15 cellular contexts compared by ENCODE assay signal in genomic region chr1:100457683-100458082, GRCh38.
DNase-seq lines count a peak whose midpoint lies in the region; ATAC-seq, FAIRE-seq and TF ChIP-seq lines count a peak whose summit lies in the region.
"Had no signal": no experiment of that assay in that cellular context is flagged by ENCODE, and none has a peak within 500 bp of the region (broad histone marks: within the 10 kb centered on the region; RNA-seq: fewer than 3 reads in every experiment).

No MANE protein-coding gene starts in this region.

- TF ChIP-seq POLR2A in K562 (conservative IDR thresholded peaks at IDR 0.05) (no peak), uterus (IDR thresholded peaks at IDR 0.05) (no peak)

- no peak for DNase-seq in activated T-cell treated with anti-CD3 and anti-CD28 coated beads, Interleukin-2, amount 50 U/mL, for 72 hours
- DNase-seq in activated T-cell treated with anti-CD3 and anti-CD28 coated beads, Interleukin-2, amount 50 U/mL, for 24 hours, result no peak
- DNase-seq in K562 (ENCODE audit: extremely low read depth in 1 of 4, low spot score in 3 of 4) (no peak), amniotic stem cell (lab: John Stamatoyannopoulos, UW) (no peak), NCI-H2171 treated with DMSO at 0.1 percent for 48 hours (lab: John Stamatoyannopoulos, UW) (no peak), uterus (no peak)
- DNase-seq: BE2C; Caco-2; CD8-positive, alpha-beta memory T cell; DND-41; GF-D8 had no signal

- CTCF ChIA-PET in K562 (lab: Yijun Ruan, JAX; ENCODE audit: low intra/inter-chr PET ratio), result no interaction called here

- peak; percentile 40 for FAIRE-seq in G401.6 (lab: Jason Lieb, UNC)
- FAIRE-seq in K562 (lab: Jason Lieb, UNC), result no peak
- FAIRE-seq: HTR-8/SVneo had no signal

- TF ChIP-seq CTCF in K562 (IDR thresholded peaks at IDR 0.05 in 2 of 3, conservative IDR thresholded peaks at IDR 0.05 in 1 of 3; ENCODE audit: insufficient read depth in 2 of 3, low read depth in 1 of 3, low read length in 3 of 3) (no peak), uterus (IDR thresholded peaks at IDR 0.05) (no peak)

- no peak overlapping the region for H3K9ac ChIP-seq in K562 (ENCODE audit: insufficient read depth in 1 of 2, low read depth in 2 of 2, low read length in 2 of 2)

- POLR2A ChIA-PET in K562 (lab: Yijun Ruan, JAX), result interaction anchor here (0.6 kb wide), 1 partner anchor 118 kb away, joined by 3 read pairs; no protein-coding TSS in a partner anchor

- no peaks in the 10 kb centered on the region for H4K20me1 ChIP-seq in K562 (replicated peaks; ENCODE audit: control insufficient read depth, insufficient read depth, low read length)

- H3K27me3 Mint-ChIP-seq in activated T-cell treated with anti-CD3 and anti-CD28 coated beads, Interleukin-2, amount 50 U/mL, for 72 hours (ENCODE audit: low read depth), result no peaks in the 10 kb centered on the region
- no peaks in the 10 kb centered on the region for H3K27me3 Mint-ChIP-seq in activated T-cell treated with anti-CD3 and anti-CD28 coated beads, Interleukin-2, amount 50 U/mL, for 24 hours

- no peak for TF ChIP-seq RAD21 in K562 (CRISPR knock-in tag; conservative IDR thresholded peaks at IDR 0.05 in 1 of 2, IDR thresholded peaks at IDR 0.05 in 1 of 2)

- no peaks in the 10 kb centered on the region for H3K9me1 ChIP-seq in K562 (ENCODE audit: control insufficient read depth, insufficient read depth, low read length)

- H3K27ac ChIP-seq in K562 (ENCODE audit: extremely low read depth, low read depth, low read length) (no peak overlapping the region), uterus (no peak overlapping the region)
- H3K27ac ChIP-seq: C4-2B had no signal

- in situ Hi-C loops in K562 (cut with MboI), result loop anchor here (10.0 kb wide), 1 partner anchor 653 kb away; no protein-coding TSS in a partner anchor

- TF ChIP-seq EP300 in K562 (IDR thresholded peaks at IDR 0.05; ENCODE audit: low read length), result no peak

- H3K27ac Mint-ChIP-seq in activated T-cell treated with anti-CD3 and anti-CD28 coated beads, Interleukin-2, amount 50 U/mL, for 72 hours, result peak overlapping the region; percentile 76
- no peak overlapping the region for H3K27ac Mint-ChIP-seq in activated T-cell treated with anti-CD3 and anti-CD28 coated beads, Interleukin-2, amount 50 U/mL, for 24 hours

- peaks cover 55% of the 10 kb centered on the region for H3K4me1 Mint-ChIP-seq in activated T-cell treated with anti-CD3 and anti-CD28 coated beads, Interleukin-2, amount 50 U/mL, for 72 hours (ENCODE audit: low read depth)
- H3K4me1 Mint-ChIP-seq in activated T-cell treated with anti-CD3 and anti-CD28 coated beads, Interleukin-2, amount 50 U/mL, for 24 hours (ENCODE audit: low read depth), result peaks cover 51% of the 10 kb centered on the region

- H3K4me2 ChIP-seq in K562 (ENCODE audit: insufficient read depth, low read length), result no peak overlapping the region

- peaks cover 0 to 6% of the 10 kb centered on the region in 2 experiments; a peak in 3 of 5 replicates for H3K4me1 ChIP-seq in K562 (replicated peaks in 1 of 2; ENCODE audit: control insufficient read depth in 2 of 2, insufficient read depth in 2 of 2, low read length in 2 of 2)
- H3K4me1 ChIP-seq in uterus, result no peaks in the 10 kb centered on the region
- H3K4me1 ChIP-seq: Caco-2 had no signal

- H3K36me3 ChIP-seq in K562 (ENCODE audit: control insufficient read depth, insufficient read depth, low read length), result peaks cover 66% of the 10 kb centered on the region
- no peaks in the 10 kb centered on the region for H3K36me3 ChIP-seq in uterus
- H3K36me3 ChIP-seq: BE2C had no signal

- no peak for ATAC-seq in activated T-cell treated with anti-CD3 and anti-CD28 coated beads, Interleukin-2, amount 50 U/mL, for 72 hours (replicated peaks in 1 of 2)
- no peak for ATAC-seq in K562
- ATAC-seq: HCT116 had no signal

- H3K4me3 ChIP-seq in K562 (no peak overlapping the region), uterus (no peak overlapping the region)

- H3K9me3 ChIP-seq in K562 (replicated peaks; ENCODE audit: control insufficient read depth, insufficient read depth, low read depth, low read length), result no peaks in the 10 kb centered on the region
- H3K9me3 ChIP-seq in uterus, result no peaks in the 10 kb centered on the region
- H3K9me3 ChIP-seq: BE2C, Caco-2 had no signal

- H3K36me3 Mint-ChIP-seq in activated T-cell treated with anti-CD3 and anti-CD28 coated beads, Interleukin-2, amount 50 U/mL, for 72 hours (ENCODE audit: insufficient read depth in 2 of 2), result no peaks in the 10 kb centered on the region
- peaks cover 20% of the 10 kb centered on the region for H3K36me3 Mint-ChIP-seq in activated T-cell treated with anti-CD3 and anti-CD28 coated beads, Interleukin-2, amount 50 U/mL, for 24 hours (ENCODE audit: low read depth)

- WGBS in K562 (ENCODE audit: insufficient coverage, low coverage, missing lambda C conversion rate), result 87% methylated on average over 2 of the region's 2 CpGs

- H3K27me3 ChIP-seq in K562 (ENCODE audit: control insufficient read depth in 2 of 2, insufficient read depth in 2 of 2, low read length in 2 of 2) (no peaks in the 10 kb centered on the region), uterus (no peaks in the 10 kb centered on the region)
- H3K27me3 ChIP-seq: BE2C had no signal

- H3K9me3 Mint-ChIP-seq in activated T-cell treated with anti-CD3 and anti-CD28 coated beads, Interleukin-2, amount 50 U/mL, for 72 hours, result no peaks in the 10 kb centered on the region
- no peaks in the 10 kb centered on the region for H3K9me3 Mint-ChIP-seq in activated T-cell treated with anti-CD3 and anti-CD28 coated beads, Interleukin-2, amount 50 U/mL, for 24 hours
- H3K9me3 Mint-ChIP-seq: CD8-positive, alpha-beta memory T cell had no signal

- no peak overlapping the region for H3K4me3 Mint-ChIP-seq in activated T-cell treated with anti-CD3 and anti-CD28 coated beads, Interleukin-2, amount 50 U/mL, for 72 hours
- H3K4me3 Mint-ChIP-seq in activated T-cell treated with anti-CD3 and anti-CD28 coated beads, Interleukin-2, amount 50 U/mL, for 24 hours, result no peak overlapping the region

- no peak overlapping the region for H2AFZ ChIP-seq in K562 (ENCODE audit: low read depth, low read length)

- peaks cover 17% of the 10 kb centered on the region; the same call in 2 of the 3 replicates for H3K79me2 ChIP-seq in K562 (ENCODE audit: control insufficient read depth, insufficient read depth, low read length)

- intact Hi-C loops in K562 (cut with micrococcal nuclease) (loop anchor here (5.0 to 10.0 kb wide), 3 partner anchors 70 to 323 kb away; partner anchors contain the start of genes SASS6 and TRMT13), uterus (cut with DNase I; ENCODE audit: low total_unique reads) (no loop called here)

- no TSS peak for BruUV-seq in K562 (replicated peaks; lab: Mats Ljungman, UMichigan)

TF ChIP-seq in K562, 482 proteins besides CTCF, POLR2A, EP300 and RAD21:
- TF ChIP-seq C11orf30 (IDR thresholded peaks at IDR 0.05; ENCODE audit: low read depth) (peak; percentile 32), ZNF316 (IDR thresholded peaks at IDR 0.05) (peak; percentile 79), MAFK (IDR thresholded peaks at IDR 0.05; ENCODE audit: low read length) (peak; percentile 36; the same call in 1 of the 2 replicates), MAFF (IDR thresholded peaks at IDR 0.05; ENCODE audit: low read length) (peak; percentile 39; the same call in 1 of the 2 replicates), TOE1 (IDR thresholded peaks at IDR 0.05; ENCODE audit: borderline replicate concordance) (no peak), TOE1 (CRISPR knock-in tag; IDR thresholded peaks at IDR 0.05; ENCODE audit: borderline replicate concordance, low read depth) (no peak), POLR2B (IDR thresholded peaks at IDR 0.05; ENCODE audit: low read depth, partially characterized antibody) (no peak), HDAC1 (IDR thresholded peaks at IDR 0.05) (no peak), STAT5B (CRISPR knock-in tag; IDR thresholded peaks at IDR 0.05) (no peak), PTRF (tag; IDR thresholded peaks at IDR 0.05) (no peak)
TF ChIP-seq in K562: peak in this region for 4.
